15 cellular contexts compared by ENCODE assay signal in the genomic region with DNA sequence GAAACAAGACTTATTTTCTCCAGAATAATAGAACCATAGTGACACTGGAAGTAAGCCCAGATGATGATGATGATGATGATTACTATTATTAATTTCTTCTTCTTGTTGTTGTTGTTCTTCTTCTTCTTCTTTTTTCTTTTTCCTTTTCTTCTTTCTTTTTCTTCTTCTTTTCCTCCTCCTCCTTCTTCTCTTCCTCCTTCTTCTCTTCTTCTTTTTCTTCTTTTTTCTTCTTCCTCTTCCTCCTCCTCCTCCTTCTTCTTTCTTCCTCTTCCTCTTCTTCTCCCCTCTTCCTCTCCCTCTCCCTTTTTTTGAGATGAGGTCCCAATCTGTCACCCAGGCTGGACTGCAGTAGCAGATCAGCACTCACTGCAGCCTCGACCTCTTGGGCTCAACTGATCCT. TPM values are rescaled to one million over a fixed set of nuclear protein-coding genes. Genes with fewer than 3 reads are reported as not detected.
A peak's percentile ranks its signal among the peaks of the same experiment; 100 is the strongest.
DNase-seq lines count a peak whose midpoint lies in the region; ATAC-seq and TF ChIP-seq lines count a peak whose summit lies in the region.
"Had no signal": no experiment of that assay in that cellular context is flagged by ENCODE, and none has a peak within 500 bp of the region (broad histone marks: within the 10 kb centered on the region; RNA-seq: fewer than 3 reads in every experiment).

No MANE protein-coding gene starts in this region.

- no peaks in the 10 kb centered on the region for H3K9me2 ChIP-seq in SK-N-SH

- H3K4me3 ChIP-seq in BLaER1 (no peak overlapping the region), OCI-LY3 (ENCODE audit: low read length) (no peak overlapping the region), SK-N-SH (ENCODE audit: low read depth in 2 of 2, low read length in 1 of 2) (no peak overlapping the region)
- no peak overlapping the region for H3K4me3 ChIP-seq in CD4-positive, CD25-positive, alpha-beta regulatory T cell (ENCODE audit: low read depth, low read length)

- H4K20me1 ChIP-seq in BLaER1 = no peaks in the 10 kb centered on the region
- H4K20me1 ChIP-seq in OCI-LY3 (ENCODE audit: insufficient read depth, low read length) = no peaks in the 10 kb centered on the region
- no peaks in the 10 kb centered on the region for H4K20me1 ChIP-seq in SK-N-SH (ENCODE audit: insufficient read depth)

- 10% methylated on average over 1 of the region's 1 CpG for WGBS in SK-N-SH (ENCODE audit: low lambda C conversion rate)

- H3K4me2 ChIP-seq in BLaER1 (peak overlapping the region; percentile 35; the same call in 1 of the 2 replicates), OCI-LY3 (ENCODE audit: low read length) (peak overlapping the region; percentile 33; the same call in 1 of the 2 replicates), SK-N-SH (no peak overlapping the region)
- H3K4me2 ChIP-seq: KMS-11 had no signal

- no peak for TF ChIP-seq CTCF in OCI-LY3 (IDR thresholded peaks at IDR 0.05; ENCODE audit: low read depth, low read length)
- TF ChIP-seq CTCF in SK-N-SH (IDR thresholded peaks at IDR 0.05) = no peak

- intact Hi-C loops in dendritic cell treated with granulocyte-macrophage colony-stimulating factor and Interleukin-4, amounts not matched to agents 40 ng/mL and 50 ng/mL, for 4 days (cut with micrococcal nuclease) = no loop called here

- CTCF ChIA-PET in SK-N-SH (lab: Yijun Ruan, JAX) = no interaction called here

- H3K4me3 Mint-ChIP-seq in CD4-positive, CD25-positive, alpha-beta regulatory T cell = no peak overlapping the region
- no peak overlapping the region for H3K4me3 Mint-ChIP-seq in dendritic cell treated with granulocyte-macrophage colony-stimulating factor and Interleukin-4, amounts not matched to agents 40 ng/mL and 50 ng/mL, for 4 days
- H3K4me3 Mint-ChIP-seq: B cell; CD4-positive, alpha-beta memory T cell; H9 had no signal

- H3K27me3 ChIP-seq in BLaER1 = no peaks in the 10 kb centered on the region
- H3K27me3 ChIP-seq in CD4-positive, CD25-positive, alpha-beta regulatory T cell (ENCODE audit: control insufficient read depth, insufficient read depth, low read length) = no peaks in the 10 kb centered on the region
- H3K27me3 ChIP-seq in OCI-LY3 (ENCODE audit: low read depth, low read length) = no peaks in the 10 kb centered on the region
- no peaks in the 10 kb centered on the region for H3K27me3 ChIP-seq in SK-N-SH (ENCODE audit: insufficient read depth)

- H3K36me3 ChIP-seq in BLaER1 = no peaks in the 10 kb centered on the region
- no peaks in the 10 kb centered on the region for H3K36me3 ChIP-seq in CD4-positive, CD25-positive, alpha-beta regulatory T cell (ENCODE audit: control insufficient read depth, insufficient read depth, low read length)
- no peaks in the 10 kb centered on the region for H3K36me3 ChIP-seq in OCI-LY3 (replicated peaks; ENCODE audit: low read depth, low read length)
- H3K36me3 ChIP-seq in SK-N-SH (replicated peaks in 1 of 2; ENCODE audit: control insufficient read depth in 1 of 2, insufficient read depth in 2 of 2, low read length in 1 of 2) = no peaks in the 10 kb centered on the region

- peaks cover 0 to 7% (median 3%) of the 10 kb centered on the region in 4 donors for H3K4me1 Mint-ChIP-seq in CD4-positive, CD25-positive, alpha-beta regulatory T cell
- peaks cover 35% of the 10 kb centered on the region for H3K4me1 Mint-ChIP-seq in dendritic cell treated with granulocyte-macrophage colony-stimulating factor and Interleukin-4, amounts not matched to agents 40 ng/mL and 50 ng/mL, for 4 days (ENCODE audit: low read depth)

- TF ChIP-seq EP300 in SK-N-SH (IDR thresholded peaks at IDR 0.05; ENCODE audit: borderline replicate concordance in 1 of 2, low read depth in 1 of 2, low read length in 1 of 2) = no peak

- H3K9ac ChIP-seq in BLaER1 (no peak overlapping the region), OCI-LY3 (ENCODE audit: low read length) (no peak overlapping the region), SK-N-SH (no peak overlapping the region)
- H3K9ac ChIP-seq: KMS-11 had no signal

- peaks cover 4% of the 10 kb centered on the region for H3K27me3 Mint-ChIP-seq in CD4-positive, CD25-positive, alpha-beta regulatory T cell
- no peaks in the 10 kb centered on the region for H3K27me3 Mint-ChIP-seq in dendritic cell treated with granulocyte-macrophage colony-stimulating factor and Interleukin-4, amounts not matched to agents 40 ng/mL and 50 ng/mL, for 4 days
- H3K27me3 Mint-ChIP-seq: B cell had no signal

- peaks cover 21% of the 10 kb centered on the region for H3K4me1 ChIP-seq in BLaER1
- no peaks in the 10 kb centered on the region for H3K4me1 ChIP-seq in CD4-positive, CD25-positive, alpha-beta regulatory T cell (ENCODE audit: control insufficient read depth, insufficient read depth, low read length, poor library complexity, severe bottlenecking)
- H3K4me1 ChIP-seq in OCI-LY3 (ENCODE audit: low read length) = peaks cover 6% of the 10 kb centered on the region
- no peaks in the 10 kb centered on the region for H3K4me1 ChIP-seq in SK-N-SH (ENCODE audit: control insufficient read depth in 1 of 2, insufficient read depth in 2 of 2, low read depth in 1 of 2, low read length in 1 of 2)

- H3K79me2 ChIP-seq in OCI-LY3 (ENCODE audit: low read length) (no peaks in the 10 kb centered on the region), SK-N-SH (ENCODE audit: insufficient read depth) (no peaks in the 10 kb centered on the region)

- TF ChIP-seq RAD21 in SK-N-SH (IDR thresholded peaks at IDR 0.05; ENCODE audit: low read length) = no peak

- peak overlapping the region in 2 of 3 donors; percentile 63 to 70 for H3K27ac Mint-ChIP-seq in CD4-positive, CD25-positive, alpha-beta regulatory T cell
- peak overlapping the region; percentile 63 for H3K27ac Mint-ChIP-seq in dendritic cell treated with granulocyte-macrophage colony-stimulating factor and Interleukin-4, amounts not matched to agents 40 ng/mL and 50 ng/mL, for 4 days
- H3K27ac Mint-ChIP-seq: B cell; CD4-positive, alpha-beta memory T cell; H9 had no signal

- no peaks in the 10 kb centered on the region for H3F3A ChIP-seq in SK-N-SH (replicated peaks; ENCODE audit: insufficient read depth)

- no peaks in the 10 kb centered on the region for H3K9me3 Mint-ChIP-seq in CD4-positive, CD25-positive, alpha-beta regulatory T cell
- H3K9me3 Mint-ChIP-seq in dendritic cell treated with granulocyte-macrophage colony-stimulating factor and Interleukin-4, amounts not matched to agents 40 ng/mL and 50 ng/mL, for 4 days = no peaks in the 10 kb centered on the region
- H3K9me3 Mint-ChIP-seq: CD4-positive, alpha-beta memory T cell; H9 had no signal

- H2AFZ ChIP-seq in OCI-LY3 (ENCODE audit: low read depth, low read length) (no peak overlapping the region), SK-N-SH (ENCODE audit: low read depth) (no peak overlapping the region)

- POLR2A ChIA-PET in SK-N-SH (lab: Yijun Ruan, JAX) = interaction anchor here (0.6 kb wide), 1 partner anchor 160 kb away, joined by 4 read pairs; no protein-coding TSS in a partner anchor

- H3K27ac ChIP-seq in BLaER1 (no peak overlapping the region), OCI-LY3 (ENCODE audit: low read length) (no peak overlapping the region), SK-N-SH (ENCODE audit: low read depth in 2 of 2, low read length in 1 of 2) (no peak overlapping the region)
- H3K27ac ChIP-seq in CD4-positive, CD25-positive, alpha-beta regulatory T cell (ENCODE audit: insufficient read depth, low read length, poor library complexity, severe bottlenecking) = no peak overlapping the region
- H3K27ac ChIP-seq: C4-2B, KMS-11 had no signal

- no peaks in the 10 kb centered on the region for H3K36me3 Mint-ChIP-seq in CD4-positive, CD25-positive, alpha-beta regulatory T cell
- no peaks in the 10 kb centered on the region for H3K36me3 Mint-ChIP-seq in dendritic cell treated with granulocyte-macrophage colony-stimulating factor and Interleukin-4, amounts not matched to agents 40 ng/mL and 50 ng/mL, for 4 days (ENCODE audit: low read depth)
- H3K36me3 Mint-ChIP-seq: CD4-positive, alpha-beta memory T cell had no signal

- H3K9me3 ChIP-seq in BLaER1 (no peaks in the 10 kb centered on the region; the same call in 1 of the 2 replicates), OCI-LY3 (ENCODE audit: insufficient read depth, low read length) (no peaks in the 10 kb centered on the region), SK-N-SH (no peaks in the 10 kb centered on the region)
- H3K9me3 ChIP-seq in CD4-positive, CD25-positive, alpha-beta regulatory T cell (ENCODE audit: control insufficient read depth in 2 of 2, low read length in 2 of 2) = no peaks in the 10 kb centered on the region

- DNase-seq in CD4-positive, CD25-positive, alpha-beta regulatory T cell = no peak
- DNase-seq in SK-N-SH = no peak
- DNase-seq: CD4-positive, alpha-beta memory T cell; DMS153; DMS79; GDM1; H9 had no signal

- no peak for ATAC-seq in CD4-positive, CD25-positive, alpha-beta regulatory T cell (ENCODE audit: low read depth in 2 of 2)
- ATAC-seq in HG02642 (IDR thresholded peaks at IDR 0.05; ENCODE audit: poor library complexity, unreplicated experiment) (no peak), HG03378 (IDR thresholded peaks at IDR 0.05; ENCODE audit: unreplicated experiment) (no peak)

TF ChIP-seq in SK-N-SH, 30 proteins besides CTCF, POLR2A, EP300 and RAD21 (continues in another document):
- TF ChIP-seq, protein P1, sequence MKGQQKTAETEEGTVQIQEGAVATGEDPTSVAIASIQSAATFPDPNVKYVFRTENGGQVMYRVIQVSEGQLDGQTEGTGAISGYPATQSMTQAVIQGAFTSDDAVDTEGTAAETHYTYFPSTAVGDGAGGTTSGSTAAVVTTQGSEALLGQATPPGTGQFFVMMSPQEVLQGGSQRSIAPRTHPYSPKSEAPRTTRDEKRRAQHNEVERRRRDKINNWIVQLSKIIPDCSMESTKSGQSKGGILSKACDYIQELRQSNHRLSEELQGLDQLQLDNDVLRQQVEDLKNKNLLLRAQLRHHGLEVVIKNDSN (IDR thresholded peaks at IDR 0.05; ENCODE audit: borderline replicate concordance, low read depth) = no peak
- TF ChIP-seq YY1 (IDR thresholded peaks at IDR 0.05; ENCODE audit: low read depth) (no peak), POLR2AphosphoS5 (IDR thresholded peaks at IDR 0.05; ENCODE audit: low read depth, low read length) (no peak), TAF1 (IDR thresholded peaks at IDR 0.05; ENCODE audit: borderline replicate concordance, low read depth, low read length) (no peak), GATA2 (CRISPR knock-in tag; IDR thresholded peaks at IDR 0.05) (no peak), MEF2A (IDR thresholded peaks at IDR 0.05; ENCODE audit: borderline replicate concordance, low read depth) (no peak), FOXJ3 (CRISPR knock-in tag; IDR thresholded peaks at IDR 0.05) (no peak), EZH2phosphoT487 (IDR thresholded peaks at IDR 0.05; ENCODE audit: borderline replicate concordance, low read depth) (no peak)

RNA-seq across cellular contexts. Expression of gene RUFY1, which starts 40.5 kb away (rescaled TPM):
- total RNA-seq in CD4-positive, CD25-positive, alpha-beta regulatory T cell = 40.4 TPM
- 10 to 100 TPM; 18.3 to 25.9 (median 23.7) TPM for polyA plus RNA-seq in CD4-positive, CD25-positive, alpha-beta regulatory T cell
- 30.3 and 31.5 TPM in 2 replicates for polyA plus RNA-seq in SK-N-SH (2012; rRNA removed)
- 33.8 and 37.5 TPM in 2 replicates for polyA plus RNA-seq in SK-N-SH (2012; cell fraction: cytosol; rRNA removed)
- polyA plus RNA-seq in SK-N-SH (2012; cell fraction: nucleus; rRNA removed) = 50.3 and 59.9 TPM in 2 replicates
